In genomic region chr2:102718387-102719316, GRCh38 we compare ENCODE assay signal across 1 cellular context.
TF ChIP-seq lines count a peak whose summit lies in the region.

No MANE protein-coding gene starts in this region.

TF ChIP-seq in K562, 482 proteins besides CTCF, POLR2A, EP300 and RAD21:
- TF ChIP-seq CEBPB (tag; IDR thresholded peaks at IDR 0.05) (peak; percentile 54), KAT2B (IDR thresholded peaks at IDR 0.05; ENCODE audit: low read depth, low read length) (no peak)
TF ChIP-seq in K562: peak in this region for 1.
